7 cellular contexts compared by ENCODE assay signal in genomic region chr5:119071573-119071874, GRCh38. TPM values are rescaled to one million over a fixed set of nuclear protein-coding genes. Genes with fewer than 3 reads are reported as not detected.
A peak's percentile ranks its signal among the peaks of the same experiment; 100 is the strongest.
DNase-seq lines count a peak whose midpoint lies in the region; ATAC-seq and TF ChIP-seq lines count a peak whose summit lies in the region.

No MANE protein-coding gene starts in this region.

- no peak for DNase-seq in activated CD4-positive, alpha-beta memory T cell treated with anti-CD3 and anti-CD28 coated beads for 36 hours
- DNase-seq in right atrium auricular region (ENCODE audit: low spot score) = no peak
- no peak for DNase-seq in RPMI8226

- POLR2A ChIA-PET in activated CD4-positive, alpha-beta memory T cell treated with anti-CD3 and anti-CD28 coated beads for 36 hours (lab: Charles Lee) = interaction anchor here (0.9 to 1.4 kb wide), 6 partner anchors 108 to 339 kb away, joined by 3 to 6 read pairs (median 4); no protein-coding TSS in a partner anchor

- peaks cover 3% of the 10 kb centered on the region for H3K36me3 Mint-ChIP-seq in activated CD4-positive, alpha-beta memory T cell treated with anti-CD3 and anti-CD28 coated beads for 36 hours

- intact Hi-C loops in activated CD4-positive, alpha-beta memory T cell treated with anti-CD3 and anti-CD28 coated beads for 36 hours (cut with micrococcal nuclease) = loop anchor here (2.0 kb wide), 2 partner anchors 41 to 197 kb away; no protein-coding TSS in a partner anchor

- TF ChIP-seq CTCF in right atrium auricular region (IDR thresholded peaks at IDR 0.05) = no peak

- ATAC-seq in GM18907 (IDR thresholded peaks at IDR 0.05; ENCODE audit: unreplicated experiment) (peak; percentile 13), HG02840 (IDR thresholded peaks at IDR 0.05; ENCODE audit: low FRiP score, unreplicated experiment) (peak; percentile 15), GM19397 (IDR thresholded peaks at IDR 0.05; ENCODE audit: unreplicated experiment) (no peak)

- H3K27me3 ChIP-seq in right atrium auricular region (no peaks in the 10 kb centered on the region), skeletal muscle tissue (ENCODE audit: control insufficient read depth in 3 of 3, insufficient read depth in 3 of 3, low read length in 3 of 3) (no peaks in the 10 kb centered on the region)

- H3K9me3 ChIP-seq in right atrium auricular region (no peaks in the 10 kb centered on the region), skeletal muscle tissue (ENCODE audit: control insufficient read depth in 3 of 3, low read length in 3 of 3) (no peaks in the 10 kb centered on the region)

- peaks cover 2% of the 10 kb centered on the region for H3K27me3 Mint-ChIP-seq in activated CD4-positive, alpha-beta memory T cell treated with anti-CD3 and anti-CD28 coated beads for 36 hours

- CTCF ChIA-PET in activated CD4-positive, alpha-beta memory T cell treated with anti-CD3 and anti-CD28 coated beads for 36 hours (lab: Charles Lee) = interaction anchor here (0.7 to 1.7 kb wide), 5 partner anchors 84 to 341 kb away, joined by 3 to 6 read pairs (median 4); no protein-coding TSS in a partner anchor

- H3K27ac ChIP-seq in right atrium auricular region = peak overlapping the region; percentile 94 to 97
- peak overlapping the region; percentile 98 for H3K27ac ChIP-seq in skeletal muscle tissue (ENCODE audit: low read depth, low read length)

- H3K4me3 ChIP-seq in right atrium auricular region (peak overlapping the region; percentile 80 to 94), skeletal muscle tissue (ENCODE audit: low read length in 3 of 3) (peak overlapping the region; percentile 92 to 100 (median 98))

- H3K36me3 ChIP-seq in right atrium auricular region = no peaks in the 10 kb centered on the region
- no peaks in the 10 kb centered on the region for H3K36me3 ChIP-seq in skeletal muscle tissue (ENCODE audit: control insufficient read depth in 3 of 3, insufficient read depth in 3 of 3, low read length in 3 of 3)

- no peaks in the 10 kb centered on the region for H3K9me3 Mint-ChIP-seq in activated CD4-positive, alpha-beta memory T cell treated with anti-CD3 and anti-CD28 coated beads for 36 hours

- H3K4me3 Mint-ChIP-seq in activated CD4-positive, alpha-beta memory T cell treated with anti-CD3 and anti-CD28 coated beads for 36 hours = peak overlapping the region; percentile 85

- peaks cover 43% of the 10 kb centered on the region for H3K4me1 Mint-ChIP-seq in activated CD4-positive, alpha-beta memory T cell treated with anti-CD3 and anti-CD28 coated beads for 36 hours (ENCODE audit: low read depth)

- H3K9ac ChIP-seq in skeletal muscle tissue (ENCODE audit: low read depth in 1 of 3, low read length in 3 of 3) = peak overlapping the region; percentile 97 to 99 (median 98)

- H3K4me1 ChIP-seq in right atrium auricular region = peaks cover 0 to 35% of the 10 kb centered on the region in 2 donors
- H3K4me1 ChIP-seq in skeletal muscle tissue (ENCODE audit: control insufficient read depth in 3 of 3, insufficient read depth in 3 of 3, low read length in 3 of 3) = peaks cover 10 to 16% (median 11%) of the 10 kb centered on the region in 3 donors

- H3K27ac Mint-ChIP-seq in activated CD4-positive, alpha-beta memory T cell treated with anti-CD3 and anti-CD28 coated beads for 36 hours = peak overlapping the region; percentile 96

RNA-seq across cellular contexts. Expression of gene DMXL1, which starts 0.6 kb away (rescaled TPM):
- total RNA-seq in activated CD4-positive, alpha-beta memory T cell treated with anti-CD3 and anti-CD28 coated beads for 36 hours = 10 to 100 TPM; 24.2 to 26.9 TPM
- total RNA-seq in right atrium auricular region = 10 to 100 TPM; 29.4 to 40.5 TPM
- 61.1 TPM for total RNA-seq in skeletal muscle tissue
